10 cellular contexts compared by ENCODE assay signal in genomic region chr3:186569354-186569753, GRCh38. TPM values are rescaled to one million over a fixed set of nuclear protein-coding genes. Genes with fewer than 3 reads are reported as not detected.
A peak's percentile ranks its signal among the peaks of the same experiment; 100 is the strongest.
DNase-seq lines count a peak whose midpoint lies in the region; ATAC-seq and TF ChIP-seq lines count a peak whose summit lies in the region.
"Not testable (repeated sequence)": the region's sequence is repeated elsewhere in the genome, so short reads cannot be mapped to it uniquely, and the experiment has no call there.
"Had no signal": no experiment of that assay in that cellular context is flagged by ENCODE, and none has a peak within 500 bp of the region (broad histone marks: within the 10 kb centered on the region; RNA-seq: fewer than 3 reads in every experiment).

No MANE protein-coding gene starts in this region.

- not testable (repeated sequence) for H3K9me2 ChIP-seq in hepatocyte (replicated peaks; ENCODE audit: insufficient read depth)

- not testable (repeated sequence) for H3K27me3 ChIP-seq in RWPE2 (ENCODE audit: insufficient read depth, poor library complexity, severe bottlenecking); hepatocyte

- not testable (repeated sequence) for H2AFZ ChIP-seq in hepatocyte

- H3K79me2 ChIP-seq in hepatocyte = peaks cover 43% of the 10 kb centered on the region

- H3K4me1 ChIP-seq in RWPE2 (ENCODE audit: insufficient read depth, poor library complexity, severe bottlenecking) (peaks cover 14% of the 10 kb centered on the region), hepatocyte (ENCODE audit: insufficient read depth) (peaks cover 13% of the 10 kb centered on the region)

- H3K4me1 Mint-ChIP-seq in CD14-positive monocyte = peaks cover 37% of the 10 kb centered on the region
- H3K4me1 Mint-ChIP-seq in activated T-cell treated with anti-CD3 and anti-CD28 coated beads, Interleukin-2, amount 50 U/mL, for 4 hours (ENCODE audit: low read depth) = peaks cover 59% of the 10 kb centered on the region
- H3K4me1 Mint-ChIP-seq in chondrocyte (ENCODE audit: low read depth) = peaks cover 46% of the 10 kb centered on the region
- H3K4me1 Mint-ChIP-seq in naive thymus-derived CD8-positive, alpha-beta T cell = peaks cover 29 to 69% (median 53%) of the 10 kb centered on the region in 4 donors
- peaks cover 39% of the 10 kb centered on the region for H3K4me1 Mint-ChIP-seq in stimulated activated effector memory CD8-positive, alpha-beta T cell treated with anti-CD3 and anti-CD28 coated beads, Interleukin-12 subunit alpha, Interleukin-12 subunit beta, amount 100 ng/mL, for 72 hours

- not testable (repeated sequence) for DNase-seq in CD14-positive monocyte (ENCODE audit: low spot score); RWPE2 (ENCODE audit: low spot score); activated T-cell treated with anti-CD3 and anti-CD28 coated beads, Interleukin-2, amount 50 U/mL, for 4 hours; chondrocyte (ENCODE audit: low spot score); hepatocyte (ENCODE audit: low spot score); naive thymus-derived CD8-positive, alpha-beta T cell; stimulated activated effector memory CD8-positive, alpha-beta T cell treated with anti-CD3 and anti-CD28 coated beads, Interleukin-12 subunit alpha, Interleukin-12 subunit beta, amount 100 ng/mL, for 72 hours (ENCODE audit: low spot score in 2 of 2)
- DNase-seq in HT-29 (ENCODE audit: low spot score) = peak; percentile 7

- H3K36me3 Mint-ChIP-seq in CD14-positive monocyte = peaks cover 16 to 22% of the 10 kb centered on the region in 2 donors
- H3K36me3 Mint-ChIP-seq in activated T-cell treated with anti-CD3 and anti-CD28 coated beads, Interleukin-2, amount 50 U/mL, for 4 hours (ENCODE audit: insufficient read depth) = peaks cover 10% of the 10 kb centered on the region
- not testable (repeated sequence) for H3K36me3 Mint-ChIP-seq in chondrocyte (ENCODE audit: low read depth)
- peaks cover 0 to 21% (median 8%) of the 10 kb centered on the region in 3 donors for H3K36me3 Mint-ChIP-seq in naive thymus-derived CD8-positive, alpha-beta T cell
- H3K36me3 Mint-ChIP-seq in stimulated activated effector memory CD8-positive, alpha-beta T cell treated with anti-CD3 and anti-CD28 coated beads, Interleukin-12 subunit alpha, Interleukin-12 subunit beta, amount 100 ng/mL, for 72 hours = peaks cover 54% of the 10 kb centered on the region

- peak overlapping the region; percentile 96 to 97 for H3K4me3 Mint-ChIP-seq in CD14-positive monocyte
- H3K4me3 Mint-ChIP-seq in activated T-cell treated with anti-CD3 and anti-CD28 coated beads, Interleukin-2, amount 50 U/mL, for 4 hours = peak overlapping the region; percentile 99
- H3K4me3 Mint-ChIP-seq in chondrocyte (ENCODE audit: unreplicated experiment) = peak overlapping the region; percentile 88
- peak overlapping the region; percentile 91 to 99 (median 96) for H3K4me3 Mint-ChIP-seq in naive thymus-derived CD8-positive, alpha-beta T cell
- peak overlapping the region; percentile 93 for H3K4me3 Mint-ChIP-seq in stimulated activated effector memory CD8-positive, alpha-beta T cell treated with anti-CD3 and anti-CD28 coated beads, Interleukin-12 subunit alpha, Interleukin-12 subunit beta, amount 100 ng/mL, for 72 hours

- H3K4me2 ChIP-seq in hepatocyte = peak overlapping the region; percentile 75

- TF ChIP-seq CTCF in CD14-positive monocyte (IDR thresholded peaks at IDR 0.05); RWPE2 (IDR thresholded peaks at IDR 0.05; ENCODE audit: poor library complexity, severe bottlenecking); chondrocyte (IDR thresholded peaks at IDR 0.05); hepatocyte (IDR thresholded peaks at IDR 0.05; ENCODE audit: poor library complexity): not testable (repeated sequence)

- not testable (repeated sequence) for ATAC-seq in RWPE2 (ENCODE audit: low read depth); activated T-cell treated with anti-CD3 and anti-CD28 coated beads, Interleukin-2, amount 50 U/mL, for 4 hours; naive thymus-derived CD8-positive, alpha-beta T cell; stimulated activated effector memory CD8-positive, alpha-beta T cell treated with anti-CD3 and anti-CD28 coated beads, Interleukin-12 subunit alpha, Interleukin-12 subunit beta, amount 100 ng/mL, for 72 hours

- peak overlapping the region; percentile 48 for H3K4me3 ChIP-seq in RWPE2 (ENCODE audit: severe bottlenecking)
- not testable (repeated sequence) for H3K4me3 ChIP-seq in hepatocyte

- not testable (repeated sequence) for H3K9me3 Mint-ChIP-seq in CD14-positive monocyte; activated T-cell treated with anti-CD3 and anti-CD28 coated beads, Interleukin-2, amount 50 U/mL, for 4 hours; chondrocyte (ENCODE audit: low read depth); naive thymus-derived CD8-positive, alpha-beta T cell; stimulated activated effector memory CD8-positive, alpha-beta T cell treated with anti-CD3 and anti-CD28 coated beads, Interleukin-12 subunit alpha, Interleukin-12 subunit beta, amount 100 ng/mL, for 72 hours

- not testable (repeated sequence) for H3K9me3 ChIP-seq in RWPE2 (ENCODE audit: severe bottlenecking); hepatocyte (ENCODE audit: low read depth)

- not testable (repeated sequence) for H4K20me1 ChIP-seq in hepatocyte (ENCODE audit: insufficient read depth, poor library complexity, severe bottlenecking)

- H3K27ac Mint-ChIP-seq in CD14-positive monocyte = peak overlapping the region in 4 of 7 donors; percentile 92 to 99 (median 98)
- H3K27ac Mint-ChIP-seq in chondrocyte (ENCODE audit: unreplicated experiment) = peak overlapping the region; percentile 92
- H3K27ac Mint-ChIP-seq in naive thymus-derived CD8-positive, alpha-beta T cell = peak overlapping the region in 9 of 10 donors; percentile 91 to 99 (median 99)
- peak overlapping the region; percentile 98 for H3K27ac Mint-ChIP-seq in stimulated activated effector memory CD8-positive, alpha-beta T cell treated with anti-CD3 and anti-CD28 coated beads, Interleukin-12 subunit alpha, Interleukin-12 subunit beta, amount 100 ng/mL, for 72 hours

- WGBS in hepatocyte (ENCODE audit: low lambda C conversion rate, missing lambda C conversion rate) = 87% methylated on average over 12 of the region's 12 CpGs

- intact Hi-C loops in CD14-positive monocyte (cut with micrococcal nuclease) = not testable (repeated sequence)

- peaks cover 31% of the 10 kb centered on the region for H3K36me3 ChIP-seq in RWPE2 (ENCODE audit: low read depth)
- not testable (repeated sequence) for H3K36me3 ChIP-seq in hepatocyte (replicated peaks; ENCODE audit: insufficient read depth, low read depth)

- H3K27me3 Mint-ChIP-seq in CD14-positive monocyte (ENCODE audit: low read depth in 3 of 3); activated T-cell treated with anti-CD3 and anti-CD28 coated beads, Interleukin-2, amount 50 U/mL, for 4 hours (ENCODE audit: low read depth); chondrocyte (ENCODE audit: low read depth); naive thymus-derived CD8-positive, alpha-beta T cell: not testable (repeated sequence)

- H3K27ac ChIP-seq in RWPE2 (ENCODE audit: poor library complexity, severe bottlenecking) = peak overlapping the region; percentile 23
- not testable (repeated sequence) for H3K27ac ChIP-seq in hepatocyte

- POLR2A ChIA-PET in naive thymus-derived CD8-positive, alpha-beta T cell (lab: Charles Lee) = interaction anchor here (2.7 to 5.6 kb wide), 2 partner anchors 215 to 632 kb away, joined by 22 to 85 read pairs; partner anchors contain the start of genes EIF4A2 and TRA2B

RNA-seq across cellular contexts. Expression of gene DNAJB11, which starts 1.2 kb away (rescaled TPM):
- polyA plus RNA-seq in CD14-positive monocyte = 10 to 100 TPM; 44.6 to 45.8 TPM
- total RNA-seq in HT-29 (2014; rRNA removed; shearing (Covaris generic)) = 63.5 and 71.3 TPM in 2 replicates
- 10 to 100 TPM; 88.5 to 98.1 (median 91.1) TPM for total RNA-seq in activated T-cell treated with anti-CD3 and anti-CD28 coated beads, Interleukin-2, amount 50 U/mL, for 4 hours
- 63.6 to 91.1 TPM (median 67.6 TPM) in 3 replicates for total RNA-seq in chondrocyte
- 103 and 115 TPM in 2 replicates for total RNA-seq in hepatocyte
- polyA plus RNA-seq in hepatocyte = 148 and 149 TPM in 2 replicates
- 10 to 100 TPM; 30.0 to 31.7 TPM for total RNA-seq in naive thymus-derived CD8-positive, alpha-beta T cell
- 10 to 100 TPM; 31.0 to 41.1 (median 31.4) TPM for polyA plus RNA-seq in naive thymus-derived CD8-positive, alpha-beta T cell

RNA-seq across cellular contexts. Expression of gene TBCCD1, which starts 2.2 kb away (rescaled TPM):
- 1 to 10 TPM; 9.2 to 9.6 TPM for polyA plus RNA-seq in CD14-positive monocyte
- 7.0 and 8.8 TPM in 2 replicates for total RNA-seq in HT-29 (2014; rRNA removed; shearing (Covaris generic))
- 10 to 100 TPM; 12.1 to 14.4 (median 12.4) TPM for total RNA-seq in activated T-cell treated with anti-CD3 and anti-CD28 coated beads, Interleukin-2, amount 50 U/mL, for 4 hours
- total RNA-seq in chondrocyte = 12.8 to 19.6 TPM (median 13.8 TPM) in 3 replicates
- 13.1 and 13.4 TPM in 2 replicates for total RNA-seq in hepatocyte
- polyA plus RNA-seq in hepatocyte = 13.5 and 14.9 TPM in 2 replicates
- 10 to 100 TPM; 17.7 to 21.4 TPM for total RNA-seq in naive thymus-derived CD8-positive, alpha-beta T cell
- 10 to 100 TPM; 11.9 to 22.7 (median 12.2) TPM for polyA plus RNA-seq in naive thymus-derived CD8-positive, alpha-beta T cell

RNA-seq across cellular contexts. Expression of gene CRYGS, which starts 25.2 kb away (rescaled TPM):
- polyA plus RNA-seq in CD14-positive monocyte (under 1 TPM in 1 of 2 donors, not detected in 1; 0.25 TPM), hepatocyte (0.89 and 2.2 TPM in 2 replicates)
- 0.28 and 0.86 TPM in 2 replicates for total RNA-seq in HT-29 (2014; rRNA removed; shearing (Covaris generic))
- total RNA-seq in activated T-cell treated with anti-CD3 and anti-CD28 coated beads, Interleukin-2, amount 50 U/mL, for 4 hours = 1 to 10 TPM; 1.7 to 1.8 (median 1.8) TPM
- total RNA-seq in chondrocyte (1.7 to 3.1 TPM (median 2.8 TPM) in 3 replicates), hepatocyte (0.92 and 1.9 TPM in 2 replicates)
- total RNA-seq in naive thymus-derived CD8-positive, alpha-beta T cell = 10 to 100 TPM in 1 of 2 experiments, 1 to 10 TPM in 1; 10.0 to 12.1 TPM
- polyA plus RNA-seq in naive thymus-derived CD8-positive, alpha-beta T cell = under 1 TPM; 0.24 to 0.43 (median 0.34) TPM

RNA-seq across cellular contexts. Expression of gene AHSG, which starts 43.5 kb away (rescaled TPM):
- polyA plus RNA-seq in CD14-positive monocyte (not detected), hepatocyte (328 and 568 TPM in 2 replicates)
- not detected in 2 replicates for total RNA-seq in HT-29 (2014; rRNA removed; shearing (Covaris generic))
- under 1 TPM; 0.66 to 0.86 (median 0.84) TPM for total RNA-seq in activated T-cell treated with anti-CD3 and anti-CD28 coated beads, Interleukin-2, amount 50 U/mL, for 4 hours
- total RNA-seq in chondrocyte (not detected in 3 replicates), hepatocyte (559 and 660 TPM in 2 replicates)
- not detected for total RNA-seq in naive thymus-derived CD8-positive, alpha-beta T cell
- not detected for polyA plus RNA-seq in naive thymus-derived CD8-positive, alpha-beta T cell
- total RNA-seq: H4, posterior vena cava had no signal
